In the genomic region with DNA sequence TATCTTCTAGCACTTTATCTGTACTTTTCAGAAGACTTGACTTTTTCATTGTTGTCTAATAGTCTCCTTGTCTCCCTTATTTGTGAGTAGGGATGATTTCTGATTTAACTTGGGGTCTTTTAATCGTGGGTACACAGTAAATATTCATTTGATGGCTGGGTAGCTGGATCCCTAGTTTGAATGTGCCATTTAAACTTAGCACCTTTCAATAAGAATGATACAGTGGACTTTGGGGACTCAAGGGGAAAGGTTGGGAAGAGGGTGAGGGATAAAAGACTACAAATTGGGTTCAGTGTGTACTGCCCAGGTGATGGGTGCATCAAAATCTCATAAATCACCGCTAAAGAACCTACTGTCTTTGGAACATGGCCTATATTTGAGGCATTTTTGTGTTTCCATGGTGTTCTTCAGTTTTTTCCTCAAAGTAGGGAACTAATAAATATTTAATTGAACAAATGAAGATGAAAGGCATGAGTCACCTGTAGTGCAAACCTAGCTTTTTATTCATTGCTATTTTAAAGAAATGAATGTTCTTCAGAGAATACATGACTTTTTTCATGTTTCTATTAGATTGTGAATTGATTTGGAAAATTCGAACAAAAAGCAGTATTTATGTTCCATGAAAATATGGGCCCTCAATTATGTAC, we compare ENCODE assay signal across 22 cellular contexts. TPM values are rescaled to one million over a fixed set of nuclear protein-coding genes. Genes with fewer than 3 reads are reported as not detected.
DNase-seq lines count a peak whose midpoint lies in the region; ATAC-seq, FAIRE-seq and TF ChIP-seq lines count a peak whose summit lies in the region.
"Had no signal": no experiment of that assay in that cellular context is flagged by ENCODE, and none has a peak within 500 bp of the region (broad histone marks: within the 10 kb centered on the region; RNA-seq: fewer than 3 reads in every experiment).

No MANE protein-coding gene starts in this region.

- H3K36me3 ChIP-seq in osteoblast (ENCODE audit: insufficient read depth, low read length), result peaks cover 49% of the 10 kb centered on the region
- H3K36me3 ChIP-seq: HAP-1 had no signal

- peaks cover 70% of the 10 kb centered on the region for H4K20me1 ChIP-seq in osteoblast (ENCODE audit: insufficient read depth, low read length)

- H3K4me1 Mint-ChIP-seq in CD14-positive monocyte (peaks cover 41% of the 10 kb centered on the region), chondrocyte (ENCODE audit: low read depth) (peaks cover 78% of the 10 kb centered on the region), MCF 10A (ENCODE audit: insufficient read depth, unreplicated experiment) (peaks cover 12% of the 10 kb centered on the region)

- CTCF ChIA-PET in MCF 10A (lab: Yijun Ruan, JAX), result no interaction called here

- H3K36me3 Mint-ChIP-seq in CD14-positive monocyte (peaks cover 56 to 58% of the 10 kb centered on the region in 2 donors), chondrocyte (ENCODE audit: low read depth) (peaks cover 22% of the 10 kb centered on the region), MCF 10A (ENCODE audit: insufficient read depth, unreplicated experiment) (peaks cover 64% of the 10 kb centered on the region)

- H3K4me1 ChIP-seq in osteoblast (ENCODE audit: insufficient read depth, low read length), result peaks cover 20% of the 10 kb centered on the region

- no peak overlapping the region for H3K4me2 ChIP-seq in osteoblast (ENCODE audit: insufficient read depth, low read length)

- DNase-seq in CD14-positive monocyte (ENCODE audit: low spot score) (no peak), chondrocyte (ENCODE audit: low spot score) (no peak), osteoblast (ENCODE audit: insufficient read length, low spot score, missing footprints) (no peak), mesenteric fat pad (ENCODE audit: low spot score) (no peak), AG08396 (ENCODE audit: low spot score) (no peak), MCF 10A (ENCODE audit: unreplicated experiment) (no peak), omental fat pad (ENCODE audit: low spot score) (no peak)
- DNase-seq: Calu3; CD4-positive, alpha-beta T cell; CD8-positive, alpha-beta memory T cell; COR-L47; DMS53; DMS79 treated with DMSO at 0.1 percent for 48 hours; GOT3; HFFc6 had no signal

- FAIRE-seq in G401.6 (lab: Jason Lieb, UNC), result peak; percentile 58
- FAIRE-seq: GM12892, H54 had no signal

- H3K27me3 Mint-ChIP-seq in CD14-positive monocyte (ENCODE audit: low read depth in 3 of 3), result no peaks in the 10 kb centered on the region
- no peaks in the 10 kb centered on the region for H3K27me3 Mint-ChIP-seq in chondrocyte (ENCODE audit: low read depth)
- no peaks in the 10 kb centered on the region for H3K27me3 Mint-ChIP-seq in MCF 10A (ENCODE audit: insufficient read depth, unreplicated experiment)
- H3K27me3 Mint-ChIP-seq: B cell; CD4-positive, alpha-beta T cell; CD8-positive, alpha-beta memory T cell had no signal

- no peaks in the 10 kb centered on the region for H3K9me3 ChIP-seq in osteoblast (ENCODE audit: low read depth, low read length)
- H3K9me3 ChIP-seq: BLaER1, HAP-1 had no signal

- H3K79me2 ChIP-seq in osteoblast (ENCODE audit: insufficient read depth, low read length), result peaks cover 98% of the 10 kb centered on the region

- POLR2A ChIA-PET in MCF 10A (lab: Yijun Ruan, JAX), result interaction anchor here (0.9 to 1.2 kb wide), 2 partner anchors 9 to 11 kb away, joined by 3 read pairs; no protein-coding TSS in a partner anchor

- H3K27ac Mint-ChIP-seq in CD14-positive monocyte, result peak overlapping the region in 4 of 7 donors; percentile 11 to 56 (median 25)
- peak overlapping the region; percentile 49 for H3K27ac Mint-ChIP-seq in chondrocyte (ENCODE audit: unreplicated experiment)
- no peak overlapping the region for H3K27ac Mint-ChIP-seq in MCF 10A (ENCODE audit: low read depth, unreplicated experiment)
- H3K27ac Mint-ChIP-seq: B cell; CD4-positive, alpha-beta T cell; HFFc6 had no signal

- H3K27me3 ChIP-seq in osteoblast (ENCODE audit: insufficient read depth, low read length), result no peaks in the 10 kb centered on the region
- H3K27me3 ChIP-seq: BLaER1 had no signal

- BruUV-seq in MCF 10A (replicated peaks; lab: Mats Ljungman, UMichigan), result no TSS peak

- TF ChIP-seq CTCF in CD14-positive monocyte (IDR thresholded peaks at IDR 0.05) (no peak), chondrocyte (IDR thresholded peaks at IDR 0.05) (no peak), osteoblast (IDR thresholded peaks at IDR 0.05; ENCODE audit: extremely low read depth, low read depth, low read length) (no peak), MCF 10A (IDR thresholded peaks at IDR 0.05; ENCODE audit: unreplicated experiment) (no peak), omental fat pad (IDR thresholded peaks at IDR 0.05) (no peak)

- intact Hi-C loops in CD14-positive monocyte (cut with micrococcal nuclease) (no loop called here), MCF 10A (cut with micrococcal nuclease) (no loop called here)

- no peak for ATAC-seq in omental fat pad (ENCODE audit: low FRiP score)

- no peak overlapping the region for H2AFZ ChIP-seq in osteoblast (ENCODE audit: low read length)

- no peak overlapping the region for H3K4me3 Mint-ChIP-seq in CD14-positive monocyte
- no peak overlapping the region for H3K4me3 Mint-ChIP-seq in chondrocyte (ENCODE audit: unreplicated experiment)
- no peak overlapping the region for H3K4me3 Mint-ChIP-seq in MCF 10A (ENCODE audit: unreplicated experiment)
- H3K4me3 Mint-ChIP-seq: B cell; CD4-positive, alpha-beta T cell; CD8-positive, alpha-beta memory T cell; HFFc6 had no signal

- H3K27ac ChIP-seq in osteoblast (ENCODE audit: low read depth, low read length), result peak overlapping the region; percentile 13
- H3K27ac ChIP-seq: BLaER1, C4-2B had no signal

- H3K9me3 Mint-ChIP-seq in CD14-positive monocyte, result no peaks in the 10 kb centered on the region
- no peaks in the 10 kb centered on the region for H3K9me3 Mint-ChIP-seq in chondrocyte (ENCODE audit: low read depth)
- no peaks in the 10 kb centered on the region for H3K9me3 Mint-ChIP-seq in MCF 10A (ENCODE audit: unreplicated experiment)
- H3K9me3 Mint-ChIP-seq: CD8-positive, alpha-beta memory T cell; HFFc6 had no signal

- H3K4me3 ChIP-seq in osteoblast (ENCODE audit: insufficient read depth, low read length), result no peak overlapping the region
- H3K4me3 ChIP-seq: BLaER1, HAP-1 had no signal

RNA-seq across cellular contexts. Expression of a gene that starts 12.1 kb away (rescaled TPM):
- 10 to 100 TPM; 25.7 to 36.1 TPM for polyA plus RNA-seq in CD14-positive monocyte
- 290 to 304 TPM (median 293 TPM) in 3 replicates for total RNA-seq in chondrocyte
- 179 TPM in 2 replicates for total RNA-seq in osteoblast
- 258 TPM for total RNA-seq in mesenteric fat pad
- 149 TPM in 2 replicates for total RNA-seq in MCF 10A (2022)
- 100 to 1,000 TPM; 114 to 217 (median 164) TPM for total RNA-seq in omental fat pad
